8 cellular contexts compared by ENCODE assay signal in genomic region chr14:49598479-49599301, GRCh38. TPM values are rescaled to one million over a fixed set of nuclear protein-coding genes. Genes with fewer than 3 reads are reported as not detected.
A peak's percentile ranks its signal among the peaks of the same experiment; 100 is the strongest.
DNase-seq lines count a peak whose midpoint lies in the region; ATAC-seq lines count a peak whose summit lies in the region.

TSS of gene LRR1 (plus strand) at chr14:49598940. CDS start at chr14:49599021, 81 bp downstream.

- ATAC-seq in GM19043 (IDR thresholded peaks at IDR 0.05; ENCODE audit: low read depth, unreplicated experiment) (peak; percentile 47), HG03378 (IDR thresholded peaks at IDR 0.05; ENCODE audit: unreplicated experiment) (peak; percentile 42), left colon (peak; percentile 67)

- intact Hi-C loops in left colon (cut with DNase I, micrococcal nuclease): no loop called here

- DNase-seq in AG20443 (ENCODE audit: low spot score) (peak; percentile 91), NCI-H446 treated with DMSO at 0.1 percent for 48 hours (lab: John Stamatoyannopoulos, UW) (peak; percentile 68), left colon (peak; percentile 84 to 93)
- DNase-seq in activated CD4-positive, alpha-beta T cell treated with anti-CD3 and anti-CD28 coated beads for 4 hours: peak; percentile 82 to 83
- DNase-seq in stimulated activated CD4-positive, alpha-beta T cell treated with anti-CD3 and anti-CD28 coated beads, Interleukin-1b, Interleukin-23, amount 100 ng/mL, for 4 hours (ENCODE audit: low read depth in 2 of 2): peak; percentile 73 to 81

- peak within 1 kb of the TSS; percentile 88 for H3K27ac ChIP-seq in cingulate gyrus (ENCODE audit: low read depth, low read length)

RNA-seq across cellular contexts. Expression of gene LRR1, which starts in this region (rescaled TPM):
- 10 to 100 TPM; 18.2 to 26.7 TPM for total RNA-seq in left colon

Comparison
In these comparisons a context has a peak if more than half of its experiments do, and no peak if none do; other contexts are left out.
1. Peak in every context shown above with its lines: DNase-seq, ATAC-seq and H3K27ac ChIP-seq.